In the genomic region with DNA sequence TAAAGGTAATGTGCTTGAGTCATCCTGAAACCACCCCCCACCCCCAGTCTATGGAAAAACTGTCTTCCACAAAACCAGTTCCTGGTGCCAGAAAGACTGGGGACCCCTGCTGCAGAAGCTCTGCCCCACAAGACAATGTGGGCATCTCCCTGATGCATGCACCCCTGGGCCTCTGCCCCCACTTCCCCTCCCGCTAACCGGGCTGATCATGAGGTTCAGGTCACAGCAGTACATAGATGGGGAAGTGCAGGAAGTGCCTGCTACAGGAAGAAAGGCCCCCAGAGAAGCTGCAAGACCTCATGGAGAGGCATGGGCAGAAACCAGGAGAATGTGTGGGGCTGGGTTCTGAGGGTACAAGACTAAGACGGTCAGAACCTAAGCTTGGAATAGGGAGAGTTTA, we compare ENCODE assay signal across 15 cellular contexts.
DNase-seq lines count a peak whose midpoint lies in the region; ATAC-seq and TF ChIP-seq lines count a peak whose summit lies in the region.
"Had no signal": no experiment of that assay in that cellular context is flagged by ENCODE, and none has a peak within 500 bp of the region (broad histone marks: within the 10 kb centered on the region; RNA-seq: fewer than 3 reads in every experiment).

No MANE protein-coding gene starts in this region.

- no peaks in the 10 kb centered on the region for H3K9me3 ChIP-seq in right atrium auricular region
- H3K9me3 ChIP-seq: SJSA1 had no signal

- H3K4me3 ChIP-seq in right atrium auricular region: no peak overlapping the region
- H3K4me3 ChIP-seq: K562, SJSA1 had no signal

- peak overlapping the region in 1 of 2 donors; percentile 61 for H3K27ac ChIP-seq in right atrium auricular region
- H3K27ac ChIP-seq: 22Rv1, epithelial cell of prostate, SJSA1 had no signal

- H3K36me3 ChIP-seq in right atrium auricular region: no peaks in the 10 kb centered on the region
- H3K36me3 ChIP-seq: SJSA1 had no signal

- peaks cover 0 to 22% of the 10 kb centered on the region in 2 donors for H3K4me1 ChIP-seq in right atrium auricular region
- H3K4me1 ChIP-seq: SJSA1 had no signal

- H3K36me3 Mint-ChIP-seq in stimulated activated effector memory CD8-positive, alpha-beta T cell treated with anti-CD3 and anti-CD28 coated beads, Interleukin-12 subunit alpha, Interleukin-12 subunit beta, amount 100 ng/mL, for 72 hours: peaks cover 55% of the 10 kb centered on the region
- no peaks in the 10 kb centered on the region for H3K36me3 Mint-ChIP-seq in activated T-cell treated with anti-CD3 and anti-CD28 coated beads, Interleukin-2, amount 50 U/mL, for 72 hours (ENCODE audit: insufficient read depth in 2 of 2)

- no peaks in the 10 kb centered on the region for H3K27me3 ChIP-seq in right atrium auricular region
- H3K27me3 ChIP-seq: SJSA1 had no signal

- H3K9me3 Mint-ChIP-seq in stimulated activated effector memory CD8-positive, alpha-beta T cell treated with anti-CD3 and anti-CD28 coated beads, Interleukin-12 subunit alpha, Interleukin-12 subunit beta, amount 100 ng/mL, for 72 hours: no peaks in the 10 kb centered on the region
- H3K9me3 Mint-ChIP-seq in activated T-cell treated with anti-CD3 and anti-CD28 coated beads, Interleukin-2, amount 50 U/mL, for 72 hours: peaks cover 0 to 2% of the 10 kb centered on the region in 2 donors
- H3K9me3 Mint-ChIP-seq: stimulated activated naive CD8-positive, alpha-beta T cell treated with anti-CD3 and anti-CD28 coated beads, Interleukin-15, amount 100 ng/mL, for 72 hours had no signal

- peak; percentile 46 for ATAC-seq in stimulated activated effector memory CD8-positive, alpha-beta T cell treated with anti-CD3 and anti-CD28 coated beads, Interleukin-12 subunit alpha, Interleukin-12 subunit beta, amount 100 ng/mL, for 72 hours
- no peak for ATAC-seq in HG03457 (IDR thresholded peaks at IDR 0.05; ENCODE audit: unreplicated experiment)
- no peak for ATAC-seq in activated T-cell treated with anti-CD3 and anti-CD28 coated beads, Interleukin-2, amount 50 U/mL, for 72 hours (replicated peaks in 1 of 2)
- ATAC-seq: K562; stimulated activated naive CD8-positive, alpha-beta T cell treated with anti-CD3 and anti-CD28 coated beads, Interleukin-15, amount 100 ng/mL, for 72 hours had no signal

- TF ChIP-seq CTCF in right atrium auricular region (IDR thresholded peaks at IDR 0.05): no peak

- H3K4me1 Mint-ChIP-seq in stimulated activated effector memory CD8-positive, alpha-beta T cell treated with anti-CD3 and anti-CD28 coated beads, Interleukin-12 subunit alpha, Interleukin-12 subunit beta, amount 100 ng/mL, for 72 hours: peaks cover 59% of the 10 kb centered on the region
- peaks cover 17% of the 10 kb centered on the region for H3K4me1 Mint-ChIP-seq in activated T-cell treated with anti-CD3 and anti-CD28 coated beads, Interleukin-2, amount 50 U/mL, for 72 hours (ENCODE audit: low read depth)

- DNase-seq in SIG-M5 treated with dmso at 0.1 percent for 504 hours (lab: John Stamatoyannopoulos, UW; ENCODE audit: unreplicated experiment) (peak; percentile 48), SIG-M5 (lab: John Stamatoyannopoulos, UW) (no peak), SKM-1 treated with dmso at 0.1 percent for 144 hours (lab: John Stamatoyannopoulos, UW; ENCODE audit: unreplicated experiment) (peak; percentile 68), right atrium auricular region (ENCODE audit: low spot score) (peak; percentile 52), NCI-H146 treated with DMSO at 0.1 percent for 48 hours (lab: John Stamatoyannopoulos, UW; ENCODE audit: unreplicated experiment) (no peak)
- DNase-seq in stimulated activated effector memory CD8-positive, alpha-beta T cell treated with anti-CD3 and anti-CD28 coated beads, Interleukin-12 subunit alpha, Interleukin-12 subunit beta, amount 100 ng/mL, for 72 hours (ENCODE audit: low spot score in 2 of 2): no peak
- no peak for DNase-seq in activated T-cell treated with anti-CD3 and anti-CD28 coated beads, Interleukin-2, amount 50 U/mL, for 72 hours
- DNase-seq: kidney, NCI-H2107 had no signal

- H3K27ac Mint-ChIP-seq in stimulated activated effector memory CD8-positive, alpha-beta T cell treated with anti-CD3 and anti-CD28 coated beads, Interleukin-12 subunit alpha, Interleukin-12 subunit beta, amount 100 ng/mL, for 72 hours: peak overlapping the region; percentile 83
- H3K27ac Mint-ChIP-seq in activated T-cell treated with anti-CD3 and anti-CD28 coated beads, Interleukin-2, amount 50 U/mL, for 72 hours: no peak overlapping the region
- H3K27ac Mint-ChIP-seq: stimulated activated naive CD8-positive, alpha-beta T cell treated with anti-CD3 and anti-CD28 coated beads, Interleukin-15, amount 100 ng/mL, for 72 hours had no signal

- H3K27me3 Mint-ChIP-seq in activated T-cell treated with anti-CD3 and anti-CD28 coated beads, Interleukin-2, amount 50 U/mL, for 72 hours (ENCODE audit: low read depth): peaks cover 17% of the 10 kb centered on the region

- no peak overlapping the region for H3K4me3 Mint-ChIP-seq in stimulated activated effector memory CD8-positive, alpha-beta T cell treated with anti-CD3 and anti-CD28 coated beads, Interleukin-12 subunit alpha, Interleukin-12 subunit beta, amount 100 ng/mL, for 72 hours
- no peak overlapping the region for H3K4me3 Mint-ChIP-seq in activated T-cell treated with anti-CD3 and anti-CD28 coated beads, Interleukin-2, amount 50 U/mL, for 72 hours
- H3K4me3 Mint-ChIP-seq: stimulated activated naive CD8-positive, alpha-beta T cell treated with anti-CD3 and anti-CD28 coated beads, Interleukin-15, amount 100 ng/mL, for 72 hours had no signal

Comparison
In these comparisons a context has a peak if more than half of its experiments do, and no peak if none do; other contexts are left out.
1. DNase-seq: peak in SIG-M5 treated with dmso at 0.1 percent for 504 hours (single experiment), SKM-1 treated with dmso at 0.1 percent for 144 hours (single experiment) and right atrium auricular region (single experiment); none in SIG-M5 (single experiment), stimulated activated effector memory CD8-positive, alpha-beta T cell treated with anti-CD3 and anti-CD28 coated beads, Interleukin-12 subunit alpha, Interleukin-12 subunit beta, amount 100 ng/mL, for 72 hours (0 of 2), NCI-H146 treated with DMSO at 0.1 percent for 48 hours (single experiment) and activated T-cell treated with anti-CD3 and anti-CD28 coated beads, Interleukin-2, amount 50 U/mL, for 72 hours (0 of 2).